2 cellular contexts compared by ENCODE assay signal in genomic region chr12:85076688-85077430, GRCh38.
TF ChIP-seq lines count a peak whose summit lies in the region.

No MANE protein-coding gene starts in this region.

TF ChIP-seq in IMR-90, 13 proteins besides CTCF, POLR2A, EP300 and RAD21:
- TF ChIP-seq MAZ (IDR thresholded peaks at IDR 0.05; ENCODE audit: borderline replicate concordance, low read depth, low read length) (no peak), MAFK (IDR thresholded peaks at IDR 0.05; ENCODE audit: low read depth, low read length) (no peak), RFX5 (IDR thresholded peaks at IDR 0.05; ENCODE audit: low read depth, low read length) (no peak), BHLHE40 (IDR thresholded peaks at IDR 0.05; ENCODE audit: low read depth, low read length) (no peak), USF2 (IDR thresholded peaks at IDR 0.05; ENCODE audit: low read depth, low read length) (no peak), CHD1 (IDR thresholded peaks at IDR 0.05; ENCODE audit: low read depth, low read length) (no peak), RCOR1 (IDR thresholded peaks at IDR 0.05; ENCODE audit: insufficient replicate concordance, low read length) (no peak), CEBPB (IDR thresholded peaks at IDR 0.05; ENCODE audit: low read depth, low read length) (no peak), ELK1 (IDR thresholded peaks at IDR 0.05; ENCODE audit: borderline replicate concordance, low read depth, low read length) (no peak), SMC3 (IDR thresholded peaks at IDR 0.05; ENCODE audit: low read depth, low read length) (no peak), FOS (IDR thresholded peaks at IDR 0.05; ENCODE audit: low read depth, low read length) (no peak), MXI1 (IDR thresholded peaks at IDR 0.05; ENCODE audit: borderline replicate concordance, low read depth, low read length) (no peak), NFE2L2 (IDR thresholded peaks at IDR 0.05; ENCODE audit: low read depth, low read length) (no peak)

TF ChIP-seq in H1, 55 proteins besides CTCF, POLR2A, EP300 and RAD21:
- TF ChIP-seq USF2 (IDR thresholded peaks at IDR 0.05; ENCODE audit: low read length) (no peak), MAFK (IDR thresholded peaks at IDR 0.05; ENCODE audit: low read depth, low read length) (peak; percentile 36; the same call in 1 of the 2 replicates), CHD7 (IDR thresholded peaks at IDR 0.05; ENCODE audit: insufficient replicate concordance, low read length) (peak; percentile 31)
TF ChIP-seq in H1: peak in this region for 2.
